ENCODE assay signal across 20 cellular contexts in genomic region chr11:47667135-47667534, GRCh38. TPM values are rescaled to one million over a fixed set of nuclear protein-coding genes. Genes with fewer than 3 reads are reported as not detected.
DNase-seq lines count a peak whose midpoint lies in the region; TF ChIP-seq lines count a peak whose summit lies in the region.
"Had no signal": no experiment of that assay in that cellular context is flagged by ENCODE, and none has a peak within 500 bp of the region (broad histone marks: within the 10 kb centered on the region; RNA-seq: fewer than 3 reads in every experiment).

No MANE protein-coding gene starts in this region.

- no peak overlapping the region for H3K4me3 ChIP-seq in smooth muscle cell
- H3K4me3 ChIP-seq: A549, Peyer's patch had no signal

- H3K9me3 Mint-ChIP-seq in mesothelial cell of epicardium, result no peaks in the 10 kb centered on the region
- no peaks in the 10 kb centered on the region for H3K9me3 Mint-ChIP-seq in activated T-helper 1 cell treated with anti-CD3 and anti-CD28 coated beads, Interleukin-12 subunit alpha, Interleukin-12 subunit beta, Interleukin-2, Interleukin-4 antibody, amounts not matched to agents 30 ng/mL and 10 ng/mL and 1 ng/mL, durations not matched to agents 14 hours and 24 hours and 36 hours
- H3K9me3 Mint-ChIP-seq: HFFc6 had no signal

- H3K4me1 ChIP-seq in smooth muscle cell (ENCODE audit: low read depth), result no peaks in the 10 kb centered on the region
- H3K4me1 ChIP-seq: Peyer's patch had no signal

- H3K79me2 ChIP-seq in smooth muscle cell (ENCODE audit: low read depth), result no peaks in the 10 kb centered on the region

- H3K36me3 ChIP-seq in smooth muscle cell (ENCODE audit: low read depth), result no peaks in the 10 kb centered on the region
- H3K36me3 ChIP-seq: Peyer's patch had no signal

- peak; percentile 24 for DNase-seq in activated effector memory CD4-positive, alpha-beta T cell treated with anti-CD3 and anti-CD28 coated beads, Interleukin-2, amount 50 U/mL, for 16 hours
- no peak for DNase-seq in activated effector memory CD4-positive, alpha-beta T cell treated with Interleukin-2 at 50 U/mL for 16 hours
- peak; percentile 14 for DNase-seq in NCI-H69 (lab: John Stamatoyannopoulos, UW)
- DNase-seq in mesothelial cell of epicardium (ENCODE audit: low spot score in 2 of 2, unreplicated experiment in 2 of 2), result no peak
- no peak for DNase-seq in smooth muscle cell (lab: John Stamatoyannopoulos, UW; ENCODE audit: unreplicated experiment)
- no peak for DNase-seq in activated T-cell treated with anti-CD3 and anti-CD28 coated beads, Interleukin-2, amount 50 U/mL, for 48 hours
- DNase-seq in stimulated activated CD4-positive, alpha-beta T cell treated with anti-CD3 and anti-CD28 coated beads, Interleukin-1b, Interleukin-23, amount 100 ng/mL, for 48 hours, result no peak
- no peak for DNase-seq in activated T-helper 1 cell treated with anti-CD3 and anti-CD28 coated beads, Interleukin-12 subunit alpha, Interleukin-12 subunit beta, Interleukin-2, Interleukin-4 antibody, amounts not matched to agents 30 ng/mL and 10 ng/mL and 1 ng/mL, durations not matched to agents 14 hours and 24 hours and 36 hours (ENCODE audit: low spot score)
- DNase-seq: Caco-2, DMS79, GDM1, HFFc6, NCI-H146, NCI-H2107, NCI-H345, NCI-H774, Peyer's patch, SHP77 treated with DMSO at 0.1 percent for 48 hours had no signal

- no peaks in the 10 kb centered on the region for H3K9me3 ChIP-seq in smooth muscle cell (replicated peaks; ENCODE audit: low read depth)
- H3K9me3 ChIP-seq: A549, Caco-2, Peyer's patch had no signal

- H3K27me3 ChIP-seq in smooth muscle cell (ENCODE audit: low read depth), result no peaks in the 10 kb centered on the region
- H3K27me3 ChIP-seq: Peyer's patch had no signal

- no peaks in the 10 kb centered on the region for H4K20me1 ChIP-seq in smooth muscle cell (ENCODE audit: low read depth)

- peak overlapping the region; percentile 8 for H3K27ac Mint-ChIP-seq in mesothelial cell of epicardium
- no peak overlapping the region for H3K27ac Mint-ChIP-seq in activated T-helper 1 cell treated with anti-CD3 and anti-CD28 coated beads, Interleukin-12 subunit alpha, Interleukin-12 subunit beta, Interleukin-2, Interleukin-4 antibody, amounts not matched to agents 30 ng/mL and 10 ng/mL and 1 ng/mL, durations not matched to agents 14 hours and 24 hours and 36 hours
- H3K27ac Mint-ChIP-seq: HFFc6 had no signal

- 87% methylated on average over 4 of the region's 4 CpGs for WGBS in smooth muscle cell (ENCODE audit: low lambda C conversion rate)

- peak overlapping the region; percentile 39 for H2AFZ ChIP-seq in smooth muscle cell (ENCODE audit: low read depth)

- no peak overlapping the region for H3K9ac ChIP-seq in smooth muscle cell (ENCODE audit: low read depth)

- no peak for TF ChIP-seq CTCF in mesothelial cell of epicardium (IDR thresholded peaks at IDR 0.05; ENCODE audit: unreplicated experiment)
- TF ChIP-seq CTCF in smooth muscle cell (IDR thresholded peaks at IDR 0.05; ENCODE audit: borderline replicate concordance, insufficient read depth, poor library complexity, severe bottlenecking), result no peak

- intact Hi-C loops in activated T-helper 1 cell treated with anti-CD3 and anti-CD28 coated beads, Interleukin-12 subunit alpha, Interleukin-12 subunit beta, Interleukin-2, Interleukin-4 antibody, amounts not matched to agents 30 ng/mL and 10 ng/mL and 1 ng/mL, durations not matched to agents 14 hours and 24 hours and 36 hours (cut with micrococcal nuclease), result no loop called here

- no peak overlapping the region for H3K4me2 ChIP-seq in smooth muscle cell
- H3K4me2 ChIP-seq: A549 had no signal

- H3K27me3 Mint-ChIP-seq in mesothelial cell of epicardium (ENCODE audit: low read depth), result no peaks in the 10 kb centered on the region
- H3K27me3 Mint-ChIP-seq in activated T-helper 1 cell treated with anti-CD3 and anti-CD28 coated beads, Interleukin-12 subunit alpha, Interleukin-12 subunit beta, Interleukin-2, Interleukin-4 antibody, amounts not matched to agents 30 ng/mL and 10 ng/mL and 1 ng/mL, durations not matched to agents 14 hours and 24 hours and 36 hours (ENCODE audit: insufficient read depth), result no peaks in the 10 kb centered on the region

- H3K4me1 Mint-ChIP-seq in mesothelial cell of epicardium, result peaks cover 16% of the 10 kb centered on the region
- peaks cover 6% of the 10 kb centered on the region for H3K4me1 Mint-ChIP-seq in activated T-helper 1 cell treated with anti-CD3 and anti-CD28 coated beads, Interleukin-12 subunit alpha, Interleukin-12 subunit beta, Interleukin-2, Interleukin-4 antibody, amounts not matched to agents 30 ng/mL and 10 ng/mL and 1 ng/mL, durations not matched to agents 14 hours and 24 hours and 36 hours (ENCODE audit: low read depth)

- no peaks in the 10 kb centered on the region for H3F3A ChIP-seq in smooth muscle cell (ENCODE audit: low read depth)

- H3K4me3 Mint-ChIP-seq in mesothelial cell of epicardium, result no peak overlapping the region
- no peak overlapping the region for H3K4me3 Mint-ChIP-seq in activated T-helper 1 cell treated with anti-CD3 and anti-CD28 coated beads, Interleukin-12 subunit alpha, Interleukin-12 subunit beta, Interleukin-2, Interleukin-4 antibody, amounts not matched to agents 30 ng/mL and 10 ng/mL and 1 ng/mL, durations not matched to agents 14 hours and 24 hours and 36 hours
- H3K4me3 Mint-ChIP-seq: HFFc6 had no signal

- no peak overlapping the region for H3K27ac ChIP-seq in smooth muscle cell (ENCODE audit: low read depth)
- H3K27ac ChIP-seq: A549, C4-2B, Peyer's patch had no signal

- no peaks in the 10 kb centered on the region for H3K36me3 Mint-ChIP-seq in mesothelial cell of epicardium
- no peaks in the 10 kb centered on the region for H3K36me3 Mint-ChIP-seq in activated T-helper 1 cell treated with anti-CD3 and anti-CD28 coated beads, Interleukin-12 subunit alpha, Interleukin-12 subunit beta, Interleukin-2, Interleukin-4 antibody, amounts not matched to agents 30 ng/mL and 10 ng/mL and 1 ng/mL, durations not matched to agents 14 hours and 24 hours and 36 hours (ENCODE audit: low read depth)

RNA-seq across cellular contexts. Expression of gene MTCH2, which starts 24.8 kb away (rescaled TPM):
- total RNA-seq in mesothelial cell of epicardium (53.5 to 59.1 TPM (median 54.4 TPM) in 3 replicates), smooth muscle cell (74.0 and 97.0 TPM in 2 replicates)
- polyA plus RNA-seq in smooth muscle cell, result 152 and 177 TPM in 2 replicates
- total RNA-seq in activated T-helper 1 cell treated with anti-CD3 and anti-CD28 coated beads, Interleukin-12 subunit alpha, Interleukin-12 subunit beta, Interleukin-2, Interleukin-4 antibody, amounts not matched to agents 30 ng/mL and 10 ng/mL and 1 ng/mL, durations not matched to agents 14 hours and 24 hours and 36 hours, result 116 and 118 TPM in 2 replicates

RNA-seq across cellular contexts. Expression of gene AGBL2, which starts 48.0 kb away (rescaled TPM):
- total RNA-seq in mesothelial cell of epicardium (3.5 to 4.6 TPM (median 3.9 TPM) in 3 replicates), smooth muscle cell (0.94 and 1.1 TPM in 2 replicates)
- 1.6 TPM in 1 of 2 replicates, not detected in the other for polyA plus RNA-seq in smooth muscle cell
- total RNA-seq in activated T-helper 1 cell treated with anti-CD3 and anti-CD28 coated beads, Interleukin-12 subunit alpha, Interleukin-12 subunit beta, Interleukin-2, Interleukin-4 antibody, amounts not matched to agents 30 ng/mL and 10 ng/mL and 1 ng/mL, durations not matched to agents 14 hours and 24 hours and 36 hours, result 3.2 and 5.5 TPM in 2 replicates

Comparison
In these comparisons a context has a peak if more than half of its experiments do, and no peak if none do; other contexts are left out.
1. DNase-seq: peak in activated effector memory CD4-positive, alpha-beta T cell treated with anti-CD3 and anti-CD28 coated beads, Interleukin-2, amount 50 U/mL, for 16 hours (single experiment) and NCI-H69 (single experiment); none in activated effector memory CD4-positive, alpha-beta T cell treated with Interleukin-2 at 50 U/mL for 16 hours (single experiment), mesothelial cell of epicardium (0 of 2), smooth muscle cell (single experiment), activated T-cell treated with anti-CD3 and anti-CD28 coated beads, Interleukin-2, amount 50 U/mL, for 48 hours (0 of 2), stimulated activated CD4-positive, alpha-beta T cell treated with anti-CD3 and anti-CD28 coated beads, Interleukin-1b, Interleukin-23, amount 100 ng/mL, for 48 hours (single experiment) and activated T-helper 1 cell treated with anti-CD3 and anti-CD28 coated beads, Interleukin-12 subunit alpha, Interleukin-12 subunit beta, Interleukin-2, Interleukin-4 antibody, amounts not matched to agents 30 ng/mL and 10 ng/mL and 1 ng/mL, durations not matched to agents 14 hours and 24 hours and 36 hours (single experiment).